Comparison of ENCODE assay signal across 9 cellular contexts in genomic region chr12:14773685-14774073, GRCh38. TPM values are rescaled to one million over a fixed set of nuclear protein-coding genes. Genes with fewer than 3 reads are reported as not detected.
A peak's percentile ranks its signal among the peaks of the same experiment; 100 is the strongest.
DNase-seq lines count a peak whose midpoint lies in the region; ATAC-seq and TF ChIP-seq lines count a peak whose summit lies in the region.
"Had no signal": no experiment of that assay in that cellular context is flagged by ENCODE, and none has a peak within 500 bp of the region (broad histone marks: within the 10 kb centered on the region; RNA-seq: fewer than 3 reads in every experiment).

No MANE protein-coding gene starts in this region.

- H3K79me2 ChIP-seq in osteoblast (ENCODE audit: insufficient read depth, low read length), result peaks cover 34% of the 10 kb centered on the region

- H3K27ac ChIP-seq in osteoblast (ENCODE audit: low read depth, low read length), result peak overlapping the region; percentile 87

- peak overlapping the region; percentile 5 for H3K9ac ChIP-seq in endocrine pancreas (ENCODE audit: control insufficient read depth, insufficient read depth, low read length)

- peak overlapping the region; percentile 94 for H2AFZ ChIP-seq in osteoblast (ENCODE audit: low read length)

- H3K27me3 ChIP-seq in endocrine pancreas (ENCODE audit: control insufficient read depth, insufficient read depth, low read length) (no peaks in the 10 kb centered on the region), osteoblast (ENCODE audit: insufficient read depth, low read length) (no peaks in the 10 kb centered on the region)

- H3K9me3 ChIP-seq in endocrine pancreas (ENCODE audit: control insufficient read depth, low read length) (no peaks in the 10 kb centered on the region), osteoblast (ENCODE audit: low read depth, low read length) (no peaks in the 10 kb centered on the region)

- DNase-seq in GM13976 (ENCODE audit: low spot score) (peak; percentile 31), NCI-H69 (lab: John Stamatoyannopoulos, UW) (peak; percentile 80), osteoblast (ENCODE audit: insufficient read length, low spot score, missing footprints) (no peak), GM03348 (ENCODE audit: low spot score) (no peak), D341Med (ENCODE audit: low spot score) (no peak), H4 (ENCODE audit: low spot score) (no peak)

- H3K36me3 ChIP-seq in endocrine pancreas (ENCODE audit: control insufficient read depth, insufficient read depth, low read length) (no peaks in the 10 kb centered on the region), osteoblast (ENCODE audit: insufficient read depth, low read length) (no peaks in the 10 kb centered on the region)

- in situ Hi-C loops in GM13976 (cut with MboI; ENCODE audit: low sequenced_read_pairs, unreplicated experiment), result no loop called here

- no peak for TF ChIP-seq CTCF in GM13976 (IDR thresholded peaks at IDR 0.05; ENCODE audit: borderline replicate concordance, control extremely low read depth, extremely low read depth, insufficient read depth, missing control alignments)
- no peak for TF ChIP-seq CTCF in osteoblast (IDR thresholded peaks at IDR 0.05; ENCODE audit: extremely low read depth, low read depth, low read length)

- H3K4me3 ChIP-seq in endocrine pancreas (ENCODE audit: control insufficient read depth, insufficient read depth, low read length) (peak overlapping the region; percentile 56), osteoblast (ENCODE audit: insufficient read depth, low read length) (peak overlapping the region; percentile 77)

- H3K4me1 ChIP-seq in endocrine pancreas (ENCODE audit: control insufficient read depth, insufficient read depth, low read length), result peaks cover 12% of the 10 kb centered on the region
- peaks cover 31% of the 10 kb centered on the region for H3K4me1 ChIP-seq in osteoblast (ENCODE audit: insufficient read depth, low read length)

- ATAC-seq in GM21786 (IDR thresholded peaks at IDR 0.05; ENCODE audit: unreplicated experiment), result peak; percentile 5

- H3K4me2 ChIP-seq in osteoblast (ENCODE audit: insufficient read depth, low read length), result peak overlapping the region; percentile 78

- H4K20me1 ChIP-seq in osteoblast (ENCODE audit: insufficient read depth, low read length), result peaks cover 3% of the 10 kb centered on the region

RNA-seq across cellular contexts. Expression of gene WBP11, which starts 29.6 kb away (rescaled TPM):
- 10.3 and 19.5 TPM in 2 replicates for total RNA-seq in osteoblast
- total RNA-seq in H4 (2014; rRNA removed; shearing (Covaris generic)), result 21.3 and 35.5 TPM in 2 replicates

RNA-seq across cellular contexts. Expression of gene C12orf60, which starts 29.8 kb away (rescaled TPM):
- total RNA-seq in osteoblast, result 0.59 and 0.72 TPM in 2 replicates
- 1.2 and 2.8 TPM in 2 replicates for total RNA-seq in H4 (2014; rRNA removed; shearing (Covaris generic))

RNA-seq across cellular contexts. Expression of gene SMCO3, which starts 40.3 kb away (rescaled TPM):
- total RNA-seq in osteoblast, result under 0.01 TPM in 1 of 2 replicates, not detected in the other
- not detected in 2 replicates for total RNA-seq in H4 (2014; rRNA removed; shearing (Covaris generic))
- total RNA-seq: T-helper 2 cell treated with Interferon-gamma antibody and Interleukin-4, amounts not matched to agents 100 ng/mL and 5 ng/mL, for 36 hours had no signal

Comparison
In these comparisons a context has a peak if more than half of its experiments do, and no peak if none do; other contexts are left out.
1. DNase-seq: peak in GM13976 (single experiment) and NCI-H69 (single experiment); none in osteoblast (single experiment), GM03348 (single experiment), D341Med (single experiment) and H4 (single experiment).